In genomic region chr10:103053659-103054581, GRCh38 we compare ENCODE assay signal across 8 cellular contexts.
DNase-seq lines count a peak whose midpoint lies in the region; ATAC-seq and TF ChIP-seq lines count a peak whose summit lies in the region.

No MANE protein-coding gene starts in this region.

- TF ChIP-seq CTCF in osteocyte (IDR thresholded peaks at IDR 0.05) (peak; percentile 56), transverse colon (IDR thresholded peaks at IDR 0.05) (peak in 1 of 5 experiments; percentile 22)

- WGBS in transverse colon (ENCODE audit: low coverage in 1 of 2), 2 donors = 49 to 62% methylated on average over 12 to 20 of the region's 20 CpGs

- CTCF ChIA-PET in activated naive CD4-positive, alpha-beta T cell treated with anti-CD3 and anti-CD28 coated beads, Interleukin-2, amount 10 ng/mL, durations not matched to agents 7 days and 5 days (lab: Charles Lee) = interaction anchor here (0.7 to 2.0 kb wide), 7 partner anchors 10 to 166 kb away, joined by 3 to 14 read pairs (median 4); partner anchors contain the start of gene CNNM2

- peaks cover 0 to 6% (median 0%) of the 10 kb centered on the region in 4 donors for H3K4me1 ChIP-seq in transverse colon

- ATAC-seq in GM18858 (IDR thresholded peaks at IDR 0.05; ENCODE audit: unreplicated experiment) (peak; percentile 66), HG02885 (IDR thresholded peaks at IDR 0.05; ENCODE audit: poor library complexity, unreplicated experiment) (peak; percentile 95)

- no peaks in the 10 kb centered on the region for H3K36me3 ChIP-seq in transverse colon

- peak overlapping the region in 2 of 4 donors; percentile 11 to 27 for H3K4me3 ChIP-seq in transverse colon

- H3K27me3 Mint-ChIP-seq in activated naive CD4-positive, alpha-beta T cell treated with anti-CD3 and anti-CD28 coated beads, Interleukin-2, amount 10 ng/mL, durations not matched to agents 7 days and 5 days = no peaks in the 10 kb centered on the region
- H3K27me3 Mint-ChIP-seq in osteocyte (ENCODE audit: unreplicated experiment) = no peaks in the 10 kb centered on the region

- TF ChIP-seq POLR2A in transverse colon (IDR thresholded peaks at IDR 0.05) = no peak

- peak overlapping the region; percentile 93 for H3K27ac Mint-ChIP-seq in activated naive CD4-positive, alpha-beta T cell treated with anti-CD3 and anti-CD28 coated beads, Interleukin-2, amount 10 ng/mL, durations not matched to agents 7 days and 5 days
- H3K27ac Mint-ChIP-seq in osteocyte (ENCODE audit: unreplicated experiment) = peak overlapping the region; percentile 76

- in situ Hi-C loops in transverse colon (cut with MboI; ENCODE audit: low pct_ligation_motif_present in 1 of 4, low pct_unique_long_range_greater_than_20kb in 1 of 4, low sequenced_read_pairs in 3 of 4) = loop anchor here in 3 of 4 donors (10.0 to 25.0 kb wide), 2 partner anchors 129 to 317 kb away; partner anchors contain the start of gene WBP1L (in 2 of the 3)

- no peaks in the 10 kb centered on the region for H3K9me3 ChIP-seq in transverse colon

- peak; percentile 93 for DNase-seq in OCI-M1 (lab: John Stamatoyannopoulos, UW)
- DNase-seq in activated naive CD4-positive, alpha-beta T cell treated with anti-CD3 and anti-CD28 coated beads, Interleukin-2, amount 10 ng/mL, durations not matched to agents 7 days and 5 days = peak; percentile 84
- DNase-seq in globus pallidus (ENCODE audit: low spot score) = peak; percentile 60
- no peak for DNase-seq in osteocyte (ENCODE audit: extremely low spot score, unreplicated experiment)
- peak; percentile 51 for DNase-seq in transverse colon
- no peak for DNase-seq in NCI-H1105 treated with DMSO at 0.1 percent for 48 hours (lab: John Stamatoyannopoulos, UW)

- H3K36me3 Mint-ChIP-seq in activated naive CD4-positive, alpha-beta T cell treated with anti-CD3 and anti-CD28 coated beads, Interleukin-2, amount 10 ng/mL, durations not matched to agents 7 days and 5 days = peaks cover 2% of the 10 kb centered on the region
- peaks cover 14% of the 10 kb centered on the region for H3K36me3 Mint-ChIP-seq in osteocyte (ENCODE audit: unreplicated experiment)

- H3K27me3 ChIP-seq in transverse colon = no peaks in the 10 kb centered on the region

- TF ChIP-seq EP300 in transverse colon (IDR thresholded peaks at IDR 0.05; ENCODE audit: low read depth) = no peak

- H3K4me1 Mint-ChIP-seq in activated naive CD4-positive, alpha-beta T cell treated with anti-CD3 and anti-CD28 coated beads, Interleukin-2, amount 10 ng/mL, durations not matched to agents 7 days and 5 days = peaks cover 36% of the 10 kb centered on the region
- peaks cover 8% of the 10 kb centered on the region for H3K4me1 Mint-ChIP-seq in osteocyte (ENCODE audit: unreplicated experiment)

- H3K27ac ChIP-seq in transverse colon = peak overlapping the region in 3 of 4 donors; percentile 34 to 70 (median 45)

- intact Hi-C loops in transverse colon (cut with DNase I; ENCODE audit: low total_unique reads) = no loop called here

- no peaks in the 10 kb centered on the region for H3K9me3 Mint-ChIP-seq in activated naive CD4-positive, alpha-beta T cell treated with anti-CD3 and anti-CD28 coated beads, Interleukin-2, amount 10 ng/mL, durations not matched to agents 7 days and 5 days
- no peaks in the 10 kb centered on the region for H3K9me3 Mint-ChIP-seq in osteocyte (ENCODE audit: unreplicated experiment)

- H3K4me3 Mint-ChIP-seq in activated naive CD4-positive, alpha-beta T cell treated with anti-CD3 and anti-CD28 coated beads, Interleukin-2, amount 10 ng/mL, durations not matched to agents 7 days and 5 days = peak overlapping the region; percentile 78
- H3K4me3 Mint-ChIP-seq in osteocyte (ENCODE audit: unreplicated experiment) = peak overlapping the region; percentile 56

Comparison
In these comparisons a context has a peak if more than half of its experiments do, and no peak if none do; other contexts are left out.
1. DNase-seq: peak in OCI-M1 (single experiment), activated naive CD4-positive, alpha-beta T cell treated with anti-CD3 and anti-CD28 coated beads, Interleukin-2, amount 10 ng/mL, durations not matched to agents 7 days and 5 days (single experiment), globus pallidus (single experiment) and transverse colon (single experiment); none in osteocyte (single experiment) and NCI-H1105 treated with DMSO at 0.1 percent for 48 hours (single experiment).